18 cellular contexts compared by ENCODE assay signal in genomic region chr15:66210684-66211083, GRCh38. TPM values are rescaled to one million over a fixed set of nuclear protein-coding genes. Genes with fewer than 3 reads are reported as not detected.
DNase-seq lines count a peak whose midpoint lies in the region; ATAC-seq and TF ChIP-seq lines count a peak whose summit lies in the region.
"Had no signal": no experiment of that assay in that cellular context is flagged by ENCODE, and none has a peak within 500 bp of the region (broad histone marks: within the 10 kb centered on the region; RNA-seq: fewer than 3 reads in every experiment).

No MANE protein-coding gene starts in this region.

- H3K36me3 ChIP-seq in HCT116 (ENCODE audit: control insufficient read depth in 1 of 2, insufficient read depth in 2 of 2, low read length in 2 of 2) = no peaks in the 10 kb centered on the region
- H3K36me3 ChIP-seq in RWPE2 (ENCODE audit: low read depth) = no peaks in the 10 kb centered on the region
- H3K36me3 ChIP-seq in upper lobe of right lung = no peaks in the 10 kb centered on the region
- no peaks in the 10 kb centered on the region for H3K36me3 ChIP-seq in Caco-2 (ENCODE audit: control insufficient read depth, insufficient read depth, low read length)
- H3K36me3 ChIP-seq: BLaER1 had no signal

- H4K20me1 ChIP-seq in HCT116 (ENCODE audit: insufficient read depth) = no peaks in the 10 kb centered on the region
- H4K20me1 ChIP-seq: BLaER1 had no signal

- no peak for TF ChIP-seq RAD21 in HCT116 (IDR thresholded peaks at IDR 0.05; ENCODE audit: low read depth)

- H3K9ac ChIP-seq in HCT116 (ENCODE audit: low read length) = no peak overlapping the region
- H3K9ac ChIP-seq: BLaER1 had no signal

- no TSS peak for BruUV-seq in HCT116 (replicated peaks; lab: Mats Ljungman, UMichigan)
- BruUV-seq in Caco-2 (replicated peaks; lab: Mats Ljungman, UMichigan) = no TSS peak

- H3K36me3 Mint-ChIP-seq in neural crest cell (ENCODE audit: low read depth) = no peaks in the 10 kb centered on the region
- H3K36me3 Mint-ChIP-seq in Caco-2 (ENCODE audit: insufficient read depth, unreplicated experiment) = no peaks in the 10 kb centered on the region
- H3K36me3 Mint-ChIP-seq: CD4-positive, CD25-positive, alpha-beta regulatory T cell; CD8-positive, alpha-beta T cell had no signal

- H3K27me3 ChIP-seq in HCT116 (ENCODE audit: insufficient read depth, low read length) = no peaks in the 10 kb centered on the region
- H3K27me3 ChIP-seq in RWPE2 (ENCODE audit: insufficient read depth, poor library complexity, severe bottlenecking) = no peaks in the 10 kb centered on the region
- no peaks in the 10 kb centered on the region for H3K27me3 ChIP-seq in upper lobe of right lung
- H3K27me3 ChIP-seq in Caco-2 (replicated peaks; ENCODE audit: control insufficient read depth, insufficient read depth, low read length) = no peaks in the 10 kb centered on the region; the same call in 1 of the 2 replicates
- H3K27me3 ChIP-seq: BLaER1 had no signal

- peaks cover 6% of the 10 kb centered on the region for H3K27me3 Mint-ChIP-seq in neural crest cell (ENCODE audit: low read depth)
- peaks cover 6% of the 10 kb centered on the region for H3K27me3 Mint-ChIP-seq in Caco-2 (ENCODE audit: insufficient read depth, unreplicated experiment)

- CTCF ChIA-PET in HCT116 (lab: Charles Lee) = no interaction called here
- CTCF ChIA-PET in Caco-2 (lab: Charles Lee) = no interaction called here

- H3K27ac Mint-ChIP-seq in neural crest cell (ENCODE audit: unreplicated experiment) (peak overlapping the region; percentile 90), Caco-2 (ENCODE audit: unreplicated experiment) (no peak overlapping the region)
- H3K27ac Mint-ChIP-seq: CD8-positive, alpha-beta T cell; GM23338; HFFc6 had no signal

- intact Hi-C loops in HCT116 (cut with micrococcal nuclease) (no loop called here), upper lobe of right lung (cut with DNase I) (no loop called here), Caco-2 (cut with micrococcal nuclease; ENCODE audit: unreplicated experiment) (no loop called here)

- no peaks in the 10 kb centered on the region for H3K9me3 Mint-ChIP-seq in neural crest cell
- no peaks in the 10 kb centered on the region for H3K9me3 Mint-ChIP-seq in Caco-2 (ENCODE audit: unreplicated experiment)
- H3K9me3 Mint-ChIP-seq: GM23338, HFFc6 had no signal

- H3K27ac ChIP-seq in HCT116 (ENCODE audit: low read depth, low read length) (no peak overlapping the region), RWPE2 (ENCODE audit: poor library complexity, severe bottlenecking) (no peak overlapping the region), upper lobe of right lung (no peak overlapping the region)
- H3K27ac ChIP-seq: BLaER1, C4-2B had no signal

- DNase-seq in HCT116 (ENCODE audit: low read depth, low spot score) (no peak), RWPE2 (ENCODE audit: low spot score) (no peak), neural crest cell (ENCODE audit: low read depth, low spot score) (no peak), upper lobe of right lung (peak; percentile 25), mucosa of gallbladder (ENCODE audit: low spot score) (no peak), NCI-H128 (lab: John Stamatoyannopoulos, UW; ENCODE audit: unreplicated experiment) (no peak), Caco-2 (no peak)
- DNase-seq: CD4-positive, CD25-positive, alpha-beta regulatory T cell; CD8-positive, alpha-beta T cell; DMS153; DND-41; GDM1; H9; HFFc6 had no signal

- H3K9me2 ChIP-seq in HCT116 (ENCODE audit: insufficient read depth) = no peaks in the 10 kb centered on the region

- RAD21 ChIA-PET in HCT116 (lab: Charles Lee; ENCODE audit: low non-redundant PET in 1 of 2, low total read pairs in 2 of 2, uncharacterized antibody in 2 of 2, unreplicated experiment in 2 of 2) = no interaction called here

- no peak overlapping the region for H3K4me3 ChIP-seq in HCT116 (replicated peaks in 1 of 2; ENCODE audit: low read depth in 1 of 2, low read length in 2 of 2)
- H3K4me3 ChIP-seq in RWPE2 (ENCODE audit: severe bottlenecking) = no peak overlapping the region
- H3K4me3 ChIP-seq in upper lobe of right lung = no peak overlapping the region
- no peak overlapping the region for H3K4me3 ChIP-seq in Caco-2 (ENCODE audit: low read depth, low read length)
- H3K4me3 ChIP-seq: BLaER1, GM12878, GM23338 had no signal

- TF ChIP-seq CTCF in HCT116 (IDR thresholded peaks at IDR 0.05 in 2 of 3, conservative IDR thresholded peaks at IDR 0.05 in 1 of 3; ENCODE audit: borderline replicate concordance in 1 of 3, insufficient read depth in 1 of 3, low read depth in 2 of 3, low read length in 2 of 3) = no peak
- no peak for TF ChIP-seq CTCF in RWPE2 (IDR thresholded peaks at IDR 0.05; ENCODE audit: poor library complexity, severe bottlenecking)
- no peak for TF ChIP-seq CTCF in neural crest cell (conservative IDR thresholded peaks at IDR 0.05)
- TF ChIP-seq CTCF in upper lobe of right lung (IDR thresholded peaks at IDR 0.05) = no peak
- no peak for TF ChIP-seq CTCF in Caco-2 (IDR thresholded peaks at IDR 0.05; ENCODE audit: insufficient read depth in 1 of 2, low read depth in 1 of 2, low read length in 1 of 2, severe bottlenecking in 1 of 2, unreplicated experiment in 1 of 2)

- no peak overlapping the region for H3K4me2 ChIP-seq in HCT116 (ENCODE audit: low read length)
- H3K4me2 ChIP-seq: BLaER1, GM23338 had no signal

- H3K9me3 ChIP-seq in HCT116 (ENCODE audit: control insufficient read depth in 1 of 2, insufficient read depth in 1 of 2, low read depth in 1 of 2, low read length in 2 of 2) (no peaks in the 10 kb centered on the region), RWPE2 (ENCODE audit: severe bottlenecking) (no peaks in the 10 kb centered on the region), upper lobe of right lung (no peaks in the 10 kb centered on the region), Caco-2 (no peaks in the 10 kb centered on the region)

- no peak overlapping the region for H2AFZ ChIP-seq in HCT116 (ENCODE audit: low read depth, low read length, poor library complexity, severe bottlenecking)
- H2AFZ ChIP-seq: GM23338 had no signal

- no peaks in the 10 kb centered on the region for H3K79me2 ChIP-seq in HCT116 (ENCODE audit: insufficient read depth, low read length)

- H3K4me1 ChIP-seq in HCT116 (ENCODE audit: control insufficient read depth in 1 of 2, insufficient read depth in 2 of 2, low read length in 2 of 2) = no peaks in the 10 kb centered on the region
- H3K4me1 ChIP-seq in RWPE2 (ENCODE audit: insufficient read depth, poor library complexity, severe bottlenecking) = no peaks in the 10 kb centered on the region
- no peaks in the 10 kb centered on the region for H3K4me1 ChIP-seq in upper lobe of right lung
- no peaks in the 10 kb centered on the region for H3K4me1 ChIP-seq in Caco-2

- no peak for ATAC-seq in HCT116
- ATAC-seq in RWPE2 (ENCODE audit: low read depth) = 0 out of 3 replicates have a peak, but pooled peaks have one; percentile 14
- no peak for ATAC-seq in upper lobe of right lung
- ATAC-seq: CD8-positive, alpha-beta T cell; GM12878; GM23338 had no signal

- POLR2A ChIA-PET in HCT116 (lab: Charles Lee) = no interaction called here
- POLR2A ChIA-PET in Caco-2 (lab: Charles Lee) = no interaction called here

- H3K4me3 Mint-ChIP-seq in neural crest cell = no peak overlapping the region
- no peak overlapping the region for H3K4me3 Mint-ChIP-seq in Caco-2 (ENCODE audit: unreplicated experiment)
- H3K4me3 Mint-ChIP-seq: CD4-positive, CD25-positive, alpha-beta regulatory T cell; CD8-positive, alpha-beta T cell; GM23338; H9; HFFc6 had no signal

- no peak for TF ChIP-seq POLR2A in HCT116 (IDR thresholded peaks at IDR 0.05; ENCODE audit: borderline replicate concordance, extremely low read depth, insufficient read depth, insufficient read length)

- no peaks in the 10 kb centered on the region for H3K4me1 Mint-ChIP-seq in neural crest cell
- H3K4me1 Mint-ChIP-seq in Caco-2 (ENCODE audit: low read depth, unreplicated experiment) = no peaks in the 10 kb centered on the region
- H3K4me1 Mint-ChIP-seq: CD4-positive, CD25-positive, alpha-beta regulatory T cell had no signal

TF ChIP-seq in HCT116, 20 proteins besides CTCF, POLR2A, EP300 and RAD21:
- 0 out of 2 replicates have a peak, but pooled peaks have one; percentile 7 for TF ChIP-seq ZFX (IDR thresholded peaks at IDR 0.05)
- no peak for TF ChIP-seq EGR1 (IDR thresholded peaks at IDR 0.05; ENCODE audit: low read depth)

RNA-seq across cellular contexts. Expression of gene MEGF11, which starts 42.9 kb away (rescaled TPM):
- total RNA-seq in HCT116 (2021; ENCODE audit: unreplicated experiment) = 2.3 TPM
- polyA plus RNA-seq in HCT116 (2012) = 3.5 and 4.1 TPM in 2 replicates
- 0.49 and 1.0 TPM in 2 replicates for total RNA-seq in neural crest cell
- total RNA-seq in upper lobe of right lung = 3.0 TPM
- 0.35 TPM for total RNA-seq in mucosa of gallbladder
- 0.58 and 0.66 TPM in 2 replicates for total RNA-seq in Caco-2 (2022)
- total RNA-seq: CD4-positive, CD25-positive, alpha-beta regulatory T cell; CD8-positive, alpha-beta T cell; HFFc6 had no signal
